In the genomic region with DNA sequence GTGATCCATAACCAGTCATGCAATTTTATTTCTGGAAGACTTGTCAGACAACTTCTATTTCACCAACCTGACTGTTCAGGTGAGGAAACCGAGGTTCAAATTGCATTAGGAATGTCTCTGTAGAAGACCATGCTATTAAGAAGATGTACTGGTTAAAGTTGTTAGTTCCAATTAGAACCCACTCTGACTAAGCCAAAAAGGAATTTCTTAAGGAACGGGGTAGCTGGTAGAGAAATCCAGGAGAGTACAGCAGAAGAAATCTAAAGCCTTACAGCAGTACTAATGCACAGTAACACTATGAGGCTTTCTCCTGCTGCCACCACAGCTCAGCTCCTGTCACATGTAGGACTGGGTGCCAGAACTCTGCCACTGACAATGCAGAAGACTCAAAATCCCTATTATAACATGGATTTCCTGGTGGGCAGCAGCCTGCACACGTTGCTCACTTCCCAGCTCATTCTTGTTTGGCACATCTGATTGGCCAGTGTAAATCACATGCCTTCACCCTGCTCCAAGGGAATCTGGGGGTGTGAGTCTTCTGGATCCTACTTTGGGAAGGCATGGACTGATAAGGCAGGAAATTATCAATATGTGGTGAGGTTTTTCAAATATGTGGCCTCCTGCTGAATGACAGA, we compare ENCODE assay signal across 10 cellular contexts. TPM values are rescaled to one million over a fixed set of nuclear protein-coding genes. Genes with fewer than 3 reads are reported as not detected.
DNase-seq lines count a peak whose midpoint lies in the region; ATAC-seq and TF ChIP-seq lines count a peak whose summit lies in the region.
"Had no signal": no experiment of that assay in that cellular context is flagged by ENCODE, and none has a peak within 500 bp of the region (broad histone marks: within the 10 kb centered on the region; RNA-seq: fewer than 3 reads in every experiment).

No MANE protein-coding gene starts in this region.

- H3K27ac ChIP-seq in breast epithelium = peak overlapping the region; percentile 8 to 37

- peaks cover 7% of the 10 kb centered on the region for H3K36me3 Mint-ChIP-seq in natural killer cell
- no peaks in the 10 kb centered on the region for H3K36me3 Mint-ChIP-seq in natural killer cell treated with Interleukin-12 subunit alpha and Interleukin-12 subunit beta and Interleukin-15 and Interleukin-18, amount 100 ng/mL, for 72 hours

- no peak overlapping the region for H3K4me3 ChIP-seq in breast epithelium

- no peaks in the 10 kb centered on the region for H3K36me3 ChIP-seq in breast epithelium

- no peaks in the 10 kb centered on the region for H3K27me3 Mint-ChIP-seq in natural killer cell (ENCODE audit: low read depth in 2 of 2)
- H3K27me3 Mint-ChIP-seq in natural killer cell treated with Interleukin-12 subunit alpha and Interleukin-12 subunit beta and Interleukin-15 and Interleukin-18, amount 100 ng/mL, for 72 hours = no peaks in the 10 kb centered on the region
- H3K27me3 Mint-ChIP-seq: activated naive CD8-positive, alpha-beta T cell treated with anti-CD3 and anti-CD28 coated beads, Interleukin-2, amount 10 ng/mL, durations not matched to agents 7 days and 5 days had no signal

- H3K27me3 ChIP-seq in breast epithelium = no peaks in the 10 kb centered on the region

- no peaks in the 10 kb centered on the region for H3K9me3 Mint-ChIP-seq in natural killer cell
- H3K9me3 Mint-ChIP-seq in natural killer cell treated with Interleukin-12 subunit alpha and Interleukin-12 subunit beta and Interleukin-15 and Interleukin-18, amount 100 ng/mL, for 72 hours = no peaks in the 10 kb centered on the region
- H3K9me3 Mint-ChIP-seq: activated naive CD8-positive, alpha-beta T cell treated with anti-CD3 and anti-CD28 coated beads, Interleukin-2, amount 10 ng/mL, durations not matched to agents 7 days and 5 days had no signal

- ATAC-seq in natural killer cell = no peak
- no peak for ATAC-seq in natural killer cell treated with Interleukin-12 subunit alpha and Interleukin-12 subunit beta and Interleukin-15 and Interleukin-18, amount 100 ng/mL, for 72 hours
- no peak for ATAC-seq in HG03135 (IDR thresholded peaks at IDR 0.05; ENCODE audit: unreplicated experiment)

- H3K4me1 ChIP-seq in breast epithelium = no peaks in the 10 kb centered on the region

- H3K27ac Mint-ChIP-seq in natural killer cell = peak overlapping the region; percentile 59 to 98
- peak overlapping the region in 1 of 2 donors; percentile 28 for H3K27ac Mint-ChIP-seq in natural killer cell treated with Interleukin-12 subunit alpha and Interleukin-12 subunit beta and Interleukin-15 and Interleukin-18, amount 100 ng/mL, for 72 hours
- H3K27ac Mint-ChIP-seq: activated naive CD8-positive, alpha-beta T cell treated with anti-CD3 and anti-CD28 coated beads, Interleukin-2, amount 10 ng/mL, durations not matched to agents 7 days and 5 days had no signal

- DNase-seq in natural killer cell (no peak), breast epithelium (ENCODE audit: low spot score in 2 of 2) (no peak), lung microvascular endothelial cell (ENCODE audit: low read depth in 2 of 2) (peak; percentile 41 to 64), RPMI8226 (no peak), NCI-H1694 (lab: John Stamatoyannopoulos, UW) (no peak), OCI-M2 (lab: John Stamatoyannopoulos, UW; ENCODE audit: unreplicated experiment) (no peak)
- DNase-seq in natural killer cell treated with Interleukin-12 subunit alpha and Interleukin-12 subunit beta and Interleukin-15 and Interleukin-18, amount 100 ng/mL, for 72 hours (ENCODE audit: low spot score) = no peak
- DNase-seq: activated CD4-positive, alpha-beta T cell treated with anti-CD3 and anti-CD28 coated beads for 48 hours; activated naive CD8-positive, alpha-beta T cell treated with anti-CD3 and anti-CD28 coated beads, Interleukin-2, amount 10 ng/mL, durations not matched to agents 7 days and 5 days had no signal

- TF ChIP-seq POLR2A in breast epithelium (IDR thresholded peaks at IDR 0.05) = no peak

- peaks cover 24 to 33% of the 10 kb centered on the region in 2 donors for H3K4me1 Mint-ChIP-seq in natural killer cell
- peaks cover 20 to 24% of the 10 kb centered on the region in 2 donors for H3K4me1 Mint-ChIP-seq in natural killer cell treated with Interleukin-12 subunit alpha and Interleukin-12 subunit beta and Interleukin-15 and Interleukin-18, amount 100 ng/mL, for 72 hours (ENCODE audit: low read depth in 2 of 2)

- TF ChIP-seq CTCF in natural killer cell (IDR thresholded peaks at IDR 0.05) = no peak
- no peak for TF ChIP-seq CTCF in breast epithelium (IDR thresholded peaks at IDR 0.05)

- no peaks in the 10 kb centered on the region for H3K9me3 ChIP-seq in breast epithelium

- intact Hi-C loops in natural killer cell (cut with micrococcal nuclease) = no loop called here
- intact Hi-C loops in breast epithelium (cut with DNase I; ENCODE audit: low total_unique reads) = no loop called here

- no peak overlapping the region for H3K4me3 Mint-ChIP-seq in natural killer cell
- no peak overlapping the region for H3K4me3 Mint-ChIP-seq in natural killer cell treated with Interleukin-12 subunit alpha and Interleukin-12 subunit beta and Interleukin-15 and Interleukin-18, amount 100 ng/mL, for 72 hours
- H3K4me3 Mint-ChIP-seq: activated naive CD8-positive, alpha-beta T cell treated with anti-CD3 and anti-CD28 coated beads, Interleukin-2, amount 10 ng/mL, durations not matched to agents 7 days and 5 days had no signal

RNA-seq across cellular contexts. Expression of a gene that starts 37.1 kb away (rescaled TPM):
- total RNA-seq in natural killer cell (100 to 1,000 TPM; 364 to 414 (median 376) TPM), breast epithelium (100 to 1,000 TPM; 221 to 400 (median 287) TPM), lung microvascular endothelial cell (72.2 and 78.7 TPM in 2 replicates)
- total RNA-seq in natural killer cell treated with Interleukin-12 subunit alpha and Interleukin-12 subunit beta and Interleukin-15 and Interleukin-18, amount 100 ng/mL, for 72 hours = 100 to 1,000 TPM in 1 of 2 donors, 10 to 100 TPM in 1; 86.3 to 101 TPM

Comparison
In these comparisons a context has a peak if more than half of its experiments do, and no peak if none do; other contexts are left out.
1. DNase-seq: peak in lung microvascular endothelial cell (2 of 2); none in natural killer cell (single experiment), natural killer cell treated with Interleukin-12 subunit alpha and Interleukin-12 subunit beta and Interleukin-15 and Interleukin-18, amount 100 ng/mL, for 72 hours (single experiment), breast epithelium (0 of 2), RPMI8226 (single experiment), NCI-H1694 (single experiment) and OCI-M2 (single experiment).